8 cellular contexts compared by ENCODE assay signal in the genomic region with DNA sequence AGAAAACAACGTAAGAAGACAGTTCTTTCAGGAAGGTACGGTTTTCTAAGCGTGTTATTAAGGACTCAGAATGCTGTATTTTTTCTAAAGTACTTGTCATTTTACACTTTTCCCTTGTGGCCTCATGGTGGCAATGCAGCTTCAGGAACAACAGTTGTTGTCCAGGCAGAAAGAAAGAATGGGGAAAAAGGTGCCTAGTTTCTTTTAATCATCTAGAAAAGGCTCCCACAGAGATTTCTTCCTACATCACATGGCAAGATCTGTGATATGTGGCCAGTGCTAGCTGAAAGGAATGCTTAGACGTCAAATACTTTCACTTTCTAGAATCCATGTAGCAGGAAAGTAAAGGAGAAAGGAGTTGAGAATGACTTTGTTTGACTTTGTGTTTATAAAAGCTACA.
DNase-seq lines count a peak whose midpoint lies in the region; ATAC-seq and TF ChIP-seq lines count a peak whose summit lies in the region.

No MANE protein-coding gene starts in this region.

- ATAC-seq in GM21717 (IDR thresholded peaks at IDR 0.05; ENCODE audit: unreplicated experiment) = peak; percentile 70

- DNase-seq in AG09309 (ENCODE audit: low read depth) (no peak), NCI-H748 treated with DMSO at 0.1 percent for 48 hours (lab: John Stamatoyannopoulos, UW) (peak; percentile 36), cerebellar cortex (ENCODE audit: low spot score) (peak; percentile 70), midbrain (lab: John Stamatoyannopoulos, UW) (peak; percentile 59), NCI-H526 treated with DMSO at 0.1 percent for 48 hours (lab: John Stamatoyannopoulos, UW) (no peak), GM19238 (ENCODE audit: insufficient read length, low spot score) (no peak), germinal center (ENCODE audit: low spot score) (no peak)

- peak; percentile 19 for TF ChIP-seq CTCF in AG09309 (IDR thresholded peaks at IDR 0.05; ENCODE audit: control insufficient read depth, insufficient read depth, low read depth, low read length, missing control alignments)

- H3K4me3 ChIP-seq in AG09309 (ENCODE audit: control insufficient read depth, low read depth, low read length) = no peak overlapping the region

Comparison
In these comparisons a context has a peak if more than half of its experiments do, and no peak if none do; other contexts are left out.
1. DNase-seq: peak in NCI-H748 treated with DMSO at 0.1 percent for 48 hours (single experiment), cerebellar cortex (single experiment) and midbrain (single experiment); none in AG09309 (single experiment), NCI-H526 treated with DMSO at 0.1 percent for 48 hours (single experiment), GM19238 (single experiment) and germinal center (single experiment).